ENCODE assay signal across 30 cellular contexts in the genomic region with DNA sequence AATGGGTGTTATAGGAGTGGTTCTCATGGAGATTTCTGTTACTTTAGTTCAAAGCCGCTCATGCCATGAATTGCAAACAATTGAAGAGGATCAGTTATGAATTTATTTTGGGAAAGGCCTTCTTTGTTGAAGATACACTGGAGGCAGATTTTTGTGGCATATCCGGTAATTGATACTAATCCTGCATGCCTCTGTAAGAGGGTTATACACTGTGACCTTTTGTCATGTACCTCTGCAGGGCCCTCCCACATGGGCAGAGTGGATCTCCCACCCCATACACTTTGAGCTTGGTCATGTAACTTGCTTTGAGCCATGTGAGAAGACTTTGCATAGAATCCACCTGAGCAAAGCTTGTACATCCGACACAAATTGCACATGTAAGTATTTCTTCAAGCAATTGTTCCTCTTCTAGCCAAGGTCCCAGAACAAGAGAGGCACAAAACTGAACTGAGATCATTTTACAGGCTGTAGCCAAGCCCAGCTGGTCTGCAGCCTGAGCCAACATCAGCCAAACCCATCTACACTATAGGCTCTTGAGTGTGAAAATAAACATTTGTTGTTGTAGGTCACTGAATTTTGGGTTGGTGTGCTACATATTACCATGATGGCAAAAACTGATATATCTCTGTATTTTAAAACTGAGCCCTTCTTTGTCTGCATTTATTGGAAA.
A peak's percentile ranks its signal among the peaks of the same experiment; 100 is the strongest.
DNase-seq lines count a peak whose midpoint lies in the region; ATAC-seq, FAIRE-seq and TF ChIP-seq lines count a peak whose summit lies in the region.
"Had no signal": no experiment of that assay in that cellular context is flagged by ENCODE, and none has a peak within 500 bp of the region (broad histone marks: within the 10 kb centered on the region; RNA-seq: fewer than 3 reads in every experiment).

No MANE protein-coding gene starts in this region.

- no peaks in the 10 kb centered on the region for H3K36me3 Mint-ChIP-seq in stimulated activated memory B cell treated with anti-CD40 and anti-IgM and Interleukin-4, amounts not matched to agents 10 μg/mL and 1 μg/mL and 100 μg/mL, for 72 hours
- no peaks in the 10 kb centered on the region for H3K36me3 Mint-ChIP-seq in activated CD8-positive, alpha-beta T cell treated with anti-CD3 and anti-CD28 coated beads, Interleukin-2, amount 10 ng/mL, durations not matched to agents 7 days and 5 days (ENCODE audit: low read depth)
- H3K36me3 Mint-ChIP-seq: CD8-positive, alpha-beta memory T cell had no signal

- no peak for TF ChIP-seq RAD21 in HepG2 (CRISPR knock-in tag; IDR thresholded peaks at IDR 0.05)

- H3K27ac ChIP-seq in HepG2 (ENCODE audit: extremely low read length, insufficient read depth, low read length), result no peak overlapping the region
- H3K27ac ChIP-seq in right lobe of liver, result no peak overlapping the region
- no peak overlapping the region for H3K27ac ChIP-seq in prostate gland
- H3K27ac ChIP-seq: body of pancreas, HL-60, pancreas, upper lobe of right lung had no signal

- no peak for FAIRE-seq in HepG2 (lab: Jason Lieb, UNC)
- FAIRE-seq: keratinocyte, pancreas had no signal

- no peak overlapping the region for H3K4me3 ChIP-seq in HepG2 (replicated peaks in 1 of 3; ENCODE audit: insufficient read depth in 1 of 3, low read depth in 2 of 3, low read length in 3 of 3)
- no peak overlapping the region for H3K4me3 ChIP-seq in right lobe of liver
- no peak overlapping the region for H3K4me3 ChIP-seq in prostate gland
- H3K4me3 ChIP-seq: body of pancreas, pancreas, upper lobe of right lung had no signal

- intact Hi-C loops in HepG2 (cut with micrococcal nuclease; ENCODE audit: unreplicated experiment) (no loop called here), right lobe of liver (cut with DNase I) (no loop called here), prostate gland (cut with DNase I) (no loop called here)

- H3K4me3 Mint-ChIP-seq in stimulated activated memory B cell treated with anti-CD40 and anti-IgM and Interleukin-4, amounts not matched to agents 10 μg/mL and 1 μg/mL and 100 μg/mL, for 72 hours, result no peak overlapping the region
- no peak overlapping the region for H3K4me3 Mint-ChIP-seq in activated CD8-positive, alpha-beta T cell treated with anti-CD3 and anti-CD28 coated beads, Interleukin-2, amount 10 ng/mL, durations not matched to agents 7 days and 5 days
- H3K4me3 Mint-ChIP-seq: activated T-cell treated with anti-CD3 and anti-CD28 coated beads, Interleukin-2, amount 50 U/mL, for 72 hours; CD8-positive, alpha-beta memory T cell; nephron progenitor cell had no signal

- TF ChIP-seq POLR2A in HepG2 (IDR thresholded peaks at IDR 0.05; ENCODE audit: insufficient read depth in 1 of 2, low read depth in 2 of 2, low read length in 2 of 2) (no peak), right lobe of liver (IDR thresholded peaks at IDR 0.05) (no peak), prostate gland (IDR thresholded peaks at IDR 0.05) (no peak)

- no peaks in the 10 kb centered on the region for H3K79me2 ChIP-seq in HepG2 (ENCODE audit: insufficient read depth, low read length)

- H3K27ac Mint-ChIP-seq in stimulated activated memory B cell treated with anti-CD40 and anti-IgM and Interleukin-4, amounts not matched to agents 10 μg/mL and 1 μg/mL and 100 μg/mL, for 72 hours, result no peak overlapping the region
- H3K27ac Mint-ChIP-seq in activated CD8-positive, alpha-beta T cell treated with anti-CD3 and anti-CD28 coated beads, Interleukin-2, amount 10 ng/mL, durations not matched to agents 7 days and 5 days, result no peak overlapping the region
- H3K27ac Mint-ChIP-seq: activated T-cell treated with anti-CD3 and anti-CD28 coated beads, Interleukin-2, amount 50 U/mL, for 72 hours; CD8-positive, alpha-beta memory T cell; nephron progenitor cell had no signal

- peaks cover 19% of the 10 kb centered on the region for H3K4me1 Mint-ChIP-seq in stimulated activated memory B cell treated with anti-CD40 and anti-IgM and Interleukin-4, amounts not matched to agents 10 μg/mL and 1 μg/mL and 100 μg/mL, for 72 hours
- peaks cover 6% of the 10 kb centered on the region for H3K4me1 Mint-ChIP-seq in activated CD8-positive, alpha-beta T cell treated with anti-CD3 and anti-CD28 coated beads, Interleukin-2, amount 10 ng/mL, durations not matched to agents 7 days and 5 days (ENCODE audit: low read depth)
- H3K4me1 Mint-ChIP-seq: CD8-positive, alpha-beta memory T cell had no signal

- H3K36me3 ChIP-seq in HepG2 (replicated peaks in 1 of 2; ENCODE audit: control insufficient read depth in 1 of 2, insufficient read depth in 2 of 2, low read length in 2 of 2), result no peaks in the 10 kb centered on the region
- no peaks in the 10 kb centered on the region for H3K36me3 ChIP-seq in right lobe of liver
- no peaks in the 10 kb centered on the region for H3K36me3 ChIP-seq in prostate gland
- H3K36me3 ChIP-seq: BE2C, pancreas, upper lobe of right lung had no signal

- ATAC-seq in HepG2, result peak; percentile 42
- ATAC-seq in right lobe of liver, result no peak
- no peak for ATAC-seq in stimulated activated memory B cell treated with anti-CD40 and anti-IgM and Interleukin-4, amounts not matched to agents 10 μg/mL and 1 μg/mL and 100 μg/mL, for 72 hours
- no peak for ATAC-seq in activated CD8-positive, alpha-beta T cell treated with anti-CD3 and anti-CD28 coated beads, Interleukin-2, amount 10 ng/mL, durations not matched to agents 7 days and 5 days
- ATAC-seq: activated T-cell treated with anti-CD3 and anti-CD28 coated beads, Interleukin-2, amount 50 U/mL, for 72 hours; body of pancreas; HCT116; pancreas; right cardiac atrium; upper lobe of right lung had no signal

- CTCF ChIA-PET in HepG2 (lab: Yijun Ruan, JAX; ENCODE audit: low intra/inter-chr PET ratio, low total read pairs), result no interaction called here
- CTCF ChIA-PET in activated CD8-positive, alpha-beta T cell treated with anti-CD3 and anti-CD28 coated beads, Interleukin-2, amount 10 ng/mL, durations not matched to agents 7 days and 5 days (lab: Charles Lee), result no interaction called here

- H3K27me3 ChIP-seq in HepG2 (ENCODE audit: control insufficient read depth in 1 of 2, insufficient read depth in 2 of 2, low read length in 2 of 2), result peaks cover 0 to 21% of the 10 kb centered on the region in 2 experiments; a peak in 2 of 5 replicates
- no peaks in the 10 kb centered on the region for H3K27me3 ChIP-seq in right lobe of liver
- H3K27me3 ChIP-seq in prostate gland (replicated peaks; ENCODE audit: insufficient read depth), result no peaks in the 10 kb centered on the region
- H3K27me3 ChIP-seq: BE2C, body of pancreas had no signal

- no peak overlapping the region for H3K4me2 ChIP-seq in HepG2 (ENCODE audit: low read depth, low read length)

- H3K9me3 ChIP-seq in HepG2 (ENCODE audit: low read length) (no peaks in the 10 kb centered on the region), right lobe of liver (no peaks in the 10 kb centered on the region), prostate gland (no peaks in the 10 kb centered on the region)
- H3K9me3 ChIP-seq: BE2C, body of pancreas, pancreas, upper lobe of right lung had no signal

- no peak overlapping the region for H3K9ac ChIP-seq in HepG2 (ENCODE audit: insufficient read depth, low read depth, low read length)

- H2AFZ ChIP-seq in HepG2 (ENCODE audit: low read length), result no peak overlapping the region

- WGBS in HepG2 (ENCODE audit: low lambda C conversion rate), result 40% methylated on average over 3 of the region's 3 CpGs
- WGBS in right lobe of liver (ENCODE audit: insufficient coverage, low coverage, low lambda C conversion rate, missing lambda C conversion rate), result 80% methylated on average over 2 of the region's 3 CpGs
- 73% methylated on average over 3 of the region's 3 CpGs for WGBS in prostate gland

- no peaks in the 10 kb centered on the region for H4K20me1 ChIP-seq in HepG2 (ENCODE audit: insufficient read depth, low read length)

- no peak for TF ChIP-seq EP300 in HepG2 (IDR thresholded peaks at IDR 0.05; ENCODE audit: low read depth in 2 of 2, low read length in 2 of 2)
- no peak for TF ChIP-seq EP300 in HepG2 (CRISPR knock-in tag; IDR thresholded peaks at IDR 0.05; ENCODE audit: borderline replicate concordance)

- TF ChIP-seq CTCF in HepG2 (CRISPR knock-in tag; IDR thresholded peaks at IDR 0.05) (no peak), right lobe of liver (IDR thresholded peaks at IDR 0.05) (no peak), prostate gland (IDR thresholded peaks at IDR 0.05) (no peak)

- H3K4me1 ChIP-seq in HepG2 (ENCODE audit: insufficient read depth, low read length) (peaks cover 36% of the 10 kb centered on the region), right lobe of liver (no peaks in the 10 kb centered on the region), prostate gland (replicated peaks) (no peaks in the 10 kb centered on the region)
- H3K4me1 ChIP-seq: BE2C, body of pancreas, pancreas, upper lobe of right lung had no signal

- in situ Hi-C loops in HepG2 (cut with HindIII; ENCODE audit: extremely low pct_ligation_motif_present, low pct_unique_long_range_greater_than_20kb), result no loop called here

- POLR2A ChIA-PET in HepG2 (lab: Yijun Ruan, JAX), result no interaction called here
- POLR2A ChIA-PET in activated CD8-positive, alpha-beta T cell treated with anti-CD3 and anti-CD28 coated beads, Interleukin-2, amount 10 ng/mL, durations not matched to agents 7 days and 5 days (lab: Charles Lee), result no interaction called here

- no peak for DNase-seq in HepG2 (ENCODE audit: low spot score)
- DNase-seq in right lobe of liver, result no peak
- peak; percentile 69 for DNase-seq in NCI-H446 treated with DMSO at 0.1 percent for 48 hours (lab: John Stamatoyannopoulos, UW)
- DNase-seq in globus pallidus (ENCODE audit: low spot score), result peak; percentile 78
- DNase-seq in superior temporal gyrus (ENCODE audit: extremely low spot score), result peak; percentile 74
- DNase-seq in prostate gland (ENCODE audit: low spot score), result no peak
- no peak for DNase-seq in activated CD8-positive, alpha-beta T cell treated with anti-CD3 and anti-CD28 coated beads, Interleukin-2, amount 10 ng/mL, durations not matched to agents 7 days and 5 days
- DNase-seq: activated CD4-positive, alpha-beta T cell treated with anti-CD3 and anti-CD28 coated beads, Interleukin-2, amount 50 U/mL, for 1 hour; activated naive CD4-positive, alpha-beta T cell treated with Interleukin-2 at 50 U/mL for 16 hours; activated T-cell treated with anti-CD3 and anti-CD28 coated beads, Interleukin-2, amount 50 U/mL, for 72 hours; BE2C; body of pancreas; CD8-positive, alpha-beta memory T cell; cerebellar nuclear complex; DMS53; GDM1; NCI-H146; NCI-H510A; nephron progenitor cell; pancreas; right cardiac atrium; SIG-M5; stimulated activated CD4-positive, alpha-beta T cell treated with anti-CD3 and anti-CD28 coated beads, Interleukin-12 subunit alpha, Interleukin-12 subunit beta, amount 100 ng/mL, for 4 hours; stimulated activated CD4-positive, alpha-beta T cell treated with anti-CD3 and anti-CD28 coated beads, Interleukin-4, amount 100 ng/mL, for 1 hour; T1000; upper lobe of right lung had no signal

- H3K9me3 Mint-ChIP-seq in stimulated activated memory B cell treated with anti-CD40 and anti-IgM and Interleukin-4, amounts not matched to agents 10 μg/mL and 1 μg/mL and 100 μg/mL, for 72 hours, result no peaks in the 10 kb centered on the region
- no peaks in the 10 kb centered on the region for H3K9me3 Mint-ChIP-seq in activated CD8-positive, alpha-beta T cell treated with anti-CD3 and anti-CD28 coated beads, Interleukin-2, amount 10 ng/mL, durations not matched to agents 7 days and 5 days (ENCODE audit: insufficient read depth)
- H3K9me3 Mint-ChIP-seq: activated T-cell treated with anti-CD3 and anti-CD28 coated beads, Interleukin-2, amount 50 U/mL, for 72 hours; nephron progenitor cell had no signal

- peaks cover 9% of the 10 kb centered on the region for H3K27me3 Mint-ChIP-seq in stimulated activated memory B cell treated with anti-CD40 and anti-IgM and Interleukin-4, amounts not matched to agents 10 μg/mL and 1 μg/mL and 100 μg/mL, for 72 hours
- H3K27me3 Mint-ChIP-seq in activated CD8-positive, alpha-beta T cell treated with anti-CD3 and anti-CD28 coated beads, Interleukin-2, amount 10 ng/mL, durations not matched to agents 7 days and 5 days (ENCODE audit: low read depth), result peaks cover 16% of the 10 kb centered on the region

- no TSS peak for BruUV-seq in HepG2 (replicated peaks; lab: Mats Ljungman, UMichigan)

Comparison
In these comparisons a context has a peak if more than half of its experiments do, and no peak if none do; other contexts are left out.
1. DNase-seq: peak in NCI-H446 treated with DMSO at 0.1 percent for 48 hours (single experiment), globus pallidus (single experiment) and superior temporal gyrus (single experiment); none in HepG2 (single experiment), right lobe of liver (0 of 3), prostate gland (single experiment) and activated CD8-positive, alpha-beta T cell treated with anti-CD3 and anti-CD28 coated beads, Interleukin-2, amount 10 ng/mL, durations not matched to agents 7 days and 5 days (single experiment).